8 cellular contexts compared by ENCODE assay signal in genomic region chr11:62839050-62840015, GRCh38. TPM values are rescaled to one million over a fixed set of nuclear protein-coding genes. Genes with fewer than 3 reads are reported as not detected.
DNase-seq lines count a peak whose midpoint lies in the region; ATAC-seq, FAIRE-seq and TF ChIP-seq lines count a peak whose summit lies in the region.

Gene WDR74, minus strand, starts transcription at chr11:62839590. Its CDS starts 20 bp downstream, at chr11:62839570.

- H3K4me1 ChIP-seq in pancreas (peaks cover 6 to 13% (median 7%) of the 10 kb centered on the region in 3 donors), thyroid gland (peaks cover 6 to 12% of the 10 kb centered on the region in 2 donors)

- peak; percentile 90 for DNase-seq in GM10248 (ENCODE audit: extremely low spot score)
- DNase-seq in NCI-H1105 treated with DMSO at 0.1 percent for 48 hours (lab: John Stamatoyannopoulos, UW): peak; percentile 87
- peak; percentile 68 for DNase-seq in SKM-1 (lab: John Stamatoyannopoulos, UW; ENCODE audit: unreplicated experiment)
- peak; percentile 92 for DNase-seq in activated naive CD8-positive, alpha-beta T cell treated with anti-CD3 and anti-CD28 coated beads for 36 hours
- DNase-seq in head of caudate nucleus: peak; percentile 91 to 98 (median 96)
- peak; percentile 89 to 95 (median 92) for DNase-seq in pancreas
- peak; percentile 90 to 93 for DNase-seq in thyroid gland

- 0 to 1% methylated on average over 66 of the region's 66 CpGs for WGBS in pancreas, 2 donors
- 0 to 1% methylated on average over 40 to 53 of the region's 66 CpGs for WGBS in thyroid gland, 2 donors

- H3K36me3 Mint-ChIP-seq in activated naive CD8-positive, alpha-beta T cell treated with anti-CD3 and anti-CD28 coated beads for 36 hours: peaks cover 29% of the 10 kb centered on the region

- H3K4me3 Mint-ChIP-seq in activated naive CD8-positive, alpha-beta T cell treated with anti-CD3 and anti-CD28 coated beads for 36 hours: no peak within 1 kb of the TSS

- no peak within 1 kb of the TSS for H3K27ac Mint-ChIP-seq in activated naive CD8-positive, alpha-beta T cell treated with anti-CD3 and anti-CD28 coated beads for 36 hours

- TF ChIP-seq POLR2A in thyroid gland (IDR thresholded peaks at IDR 0.05): peak; percentile 77 to 95

- H3K36me3 ChIP-seq in pancreas (peaks cover 0 to 13% (median 0%) of the 10 kb centered on the region in 3 donors), thyroid gland (peaks cover 0 to 4% of the 10 kb centered on the region in 2 donors)

- no peak for FAIRE-seq in pancreas (lab: Jason Lieb, UNC)

- peaks cover 44% of the 10 kb centered on the region for H3K4me1 Mint-ChIP-seq in activated naive CD8-positive, alpha-beta T cell treated with anti-CD3 and anti-CD28 coated beads for 36 hours

- no peaks in the 10 kb centered on the region for H3K9me3 Mint-ChIP-seq in activated naive CD8-positive, alpha-beta T cell treated with anti-CD3 and anti-CD28 coated beads for 36 hours

- CTCF ChIA-PET in GM10248 (lab: Yijun Ruan, JAX): interaction anchor here (0.6 to 2.6 kb wide), 3 partner anchors 14 to 52 kb away, joined by 3 to 17 read pairs (median 3); partner anchors contain the start of gene TMEM179B

- no peaks in the 10 kb centered on the region for H3K27me3 ChIP-seq in pancreas
- no peaks in the 10 kb centered on the region for H3K27me3 ChIP-seq in thyroid gland

- POLR2A ChIA-PET in GM10248 (lab: Yijun Ruan, JAX): interaction anchor here (0.6 to 3.4 kb wide), 17 partner anchors 7 to 1050 kb away, joined by 3 to 236 read pairs (median 13); partner anchors contain the start of genes C11orf98, CSKMT, GNG3 and HNRNPUL2

- H3K27ac ChIP-seq in pancreas (peak within 1 kb of the TSS; percentile 92 to 99 (median 98)), thyroid gland (peak within 1 kb of the TSS; percentile 99 to 100 (median 100))

- ATAC-seq in HG02610 (IDR thresholded peaks at IDR 0.05; ENCODE audit: unreplicated experiment): peak; percentile 37
- peak; percentile 71 to 81 (median 77) for ATAC-seq in pancreas

- H3K9me3 ChIP-seq in pancreas (no peaks in the 10 kb centered on the region), thyroid gland (no peaks in the 10 kb centered on the region)

- H3K4me3 ChIP-seq in pancreas (peak within 1 kb of the TSS; percentile 79 to 98 (median 88)), thyroid gland (replicated peaks in 1 of 3) (peak within 1 kb of the TSS; percentile 63 to 88 (median 70))

- TF ChIP-seq CTCF in GM10248 (IDR thresholded peaks at IDR 0.05; ENCODE audit: control extremely low read depth, extremely low read depth, low read depth, missing control alignments) (no peak), pancreas (IDR thresholded peaks at IDR 0.05) (no peak), thyroid gland (IDR thresholded peaks at IDR 0.05) (peak in 1 of 6 experiments; percentile 20)

- H3K27me3 Mint-ChIP-seq in activated naive CD8-positive, alpha-beta T cell treated with anti-CD3 and anti-CD28 coated beads for 36 hours: no peaks in the 10 kb centered on the region

- intact Hi-C loops in head of caudate nucleus (cut with DNase I): loop anchor here (10.0 kb wide), 3 partner anchors 55 to 245 kb away; partner anchors contain the start of genes HNRNPUL2, TMEM179B, TTC9C and TUT1
- intact Hi-C loops in pancreas (cut with DNase I): no loop called here
- intact Hi-C loops in thyroid gland (cut with DNase I): loop anchor here (10.0 kb wide), 1 partner anchor 55 kb away; the partner anchor contains the start of gene TMEM179B

RNA-seq across cellular contexts. Expression of gene WDR74, which starts in this region (rescaled TPM):
- 100 to 1,000 TPM; 139 to 141 TPM for total RNA-seq in activated naive CD8-positive, alpha-beta T cell treated with anti-CD3 and anti-CD28 coated beads for 36 hours
- total RNA-seq in pancreas (10 to 100 TPM; 18.4 to 35.1 (median 27.1) TPM), thyroid gland (10 to 100 TPM; 25.2 to 76.1 (median 33.6) TPM)
- polyA plus RNA-seq in pancreas: 10 to 100 TPM; 47.6 to 59.5 TPM

Comparison
In these comparisons a context has a peak if more than half of its experiments do, and no peak if none do; other contexts are left out.
1. Peak in every context shown above with its lines: DNase-seq, ATAC-seq, H3K4me3 ChIP-seq and H3K27ac ChIP-seq.
2. intact Hi-C loops: an anchor here in head of caudate nucleus (10.0 kb wide) and thyroid gland (10.0 kb wide); none called in pancreas.